ENCODE assay signal across 25 cellular contexts in genomic region chr12:122232691-122233090, GRCh38. TPM values are rescaled to one million over a fixed set of nuclear protein-coding genes. Genes with fewer than 3 reads are reported as not detected.
"Had no signal": no experiment of that assay in that cellular context is flagged by ENCODE, and none has a peak within 500 bp of the region (broad histone marks: within the 10 kb centered on the region; RNA-seq: fewer than 3 reads in every experiment).

No MANE protein-coding gene starts in this region.

- H3K4me1 ChIP-seq: colonic mucosa, esophagus squamous epithelium, gastrocnemius medialis, heart right ventricle, left lung, lower lobe of right lung had no signal

- H3K4me3 Mint-ChIP-seq: dendritic cell treated with granulocyte-macrophage colony-stimulating factor and Interleukin-4, amounts not matched to agents 40 ng/mL and 50 ng/mL, for 4 days; effector memory CD8-positive, alpha-beta T cell; endodermal cell; mesothelial cell of epicardium; naive B cell had no signal

- ATAC-seq: effector memory CD8-positive, alpha-beta T cell; esophagus mucosa; gastrocnemius medialis; heart right ventricle; left cardiac atrium; left lung; left ventricle myocardium superior; lower lobe of right lung; mucosa of descending colon had no signal

- DNase-seq: colonic mucosa; cortex of kidney; effector CD8-positive, alpha-beta T cell; effector memory CD8-positive, alpha-beta T cell; endodermal cell; erythroblast; esophagus squamous epithelium; foreskin fibroblast; foreskin melanocyte; gastrocnemius medialis; glutamatergic neuron; head of caudate nucleus; heart right ventricle; hippocampal formation; left cardiac atrium; left lung; left ventricle myocardium superior; lower lobe of right lung; mesenchymal stem cell; mucosa of descending colon; naive B cell had no signal

- H3K4me1 Mint-ChIP-seq: endodermal cell, mesothelial cell of epicardium had no signal

- H3K4me3 ChIP-seq: colonic mucosa, esophagus squamous epithelium, gastrocnemius medialis, heart right ventricle, left lung, lower lobe of right lung, mucosa of descending colon had no signal

- H3K27me3 ChIP-seq: colonic mucosa, esophagus squamous epithelium, gastrocnemius medialis, heart right ventricle, left lung had no signal

- H3K36me3 ChIP-seq: colonic mucosa had no signal

- H3K9me3 Mint-ChIP-seq: dendritic cell treated with granulocyte-macrophage colony-stimulating factor and Interleukin-4, amounts not matched to agents 40 ng/mL and 50 ng/mL, for 4 days; effector memory CD8-positive, alpha-beta T cell; endodermal cell; mesothelial cell of epicardium; naive B cell had no signal

- H3K9me3 ChIP-seq: colonic mucosa, esophagus squamous epithelium, gastrocnemius medialis, heart right ventricle, left lung, lower lobe of right lung, mucosa of descending colon had no signal

- H3K27ac Mint-ChIP-seq: dendritic cell treated with granulocyte-macrophage colony-stimulating factor and Interleukin-4, amounts not matched to agents 40 ng/mL and 50 ng/mL, for 4 days; effector memory CD8-positive, alpha-beta T cell; endodermal cell; mesothelial cell of epicardium; naive B cell had no signal

RNA-seq across cellular contexts. Expression of gene IL31, which starts 58.7 kb away (rescaled TPM):
- polyA plus RNA-seq: heart right ventricle, keratinocyte had no signal
